Comparison of ENCODE assay signal across 8 cellular contexts in the genomic region with DNA sequence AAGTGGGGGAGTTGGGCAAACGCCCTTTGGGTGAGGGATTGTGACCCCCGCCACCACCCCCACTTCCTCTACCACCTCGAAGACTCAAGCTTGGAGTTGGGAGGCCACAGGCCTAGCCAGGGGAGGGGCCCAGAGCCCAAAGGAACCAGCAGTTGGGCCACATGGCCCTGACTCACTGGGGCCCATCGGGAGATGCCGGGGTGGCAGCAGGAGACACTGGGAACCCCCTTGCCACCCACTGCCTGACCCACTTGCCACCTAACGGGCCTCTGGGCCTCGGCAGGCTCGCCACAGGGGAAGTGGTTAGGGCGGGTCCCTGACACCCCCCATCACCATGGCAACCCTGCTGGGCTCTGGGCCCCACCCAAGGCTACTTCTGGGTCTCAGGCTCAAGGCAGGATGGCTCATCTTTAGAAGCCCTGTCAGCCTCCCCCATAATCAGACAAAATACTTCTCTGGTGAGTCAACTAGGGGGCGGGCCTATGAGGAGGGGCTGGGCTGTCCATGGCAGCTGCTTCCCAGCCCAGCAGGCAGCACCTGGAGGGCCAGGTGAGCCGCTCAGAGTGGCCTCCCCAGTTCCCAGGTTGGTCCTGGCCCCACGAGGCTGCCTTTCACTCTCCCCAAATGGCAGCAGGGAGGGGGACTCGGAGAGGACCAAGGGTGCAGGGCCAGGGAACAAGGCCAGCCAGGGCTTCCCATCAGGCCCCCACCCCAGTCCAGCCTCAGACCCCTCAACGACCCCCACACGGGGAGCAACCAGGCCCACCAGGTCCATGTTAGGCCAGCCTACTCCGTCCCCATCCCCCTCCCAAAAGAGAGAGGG. TPM values are rescaled to one million over a fixed set of nuclear protein-coding genes. Genes with fewer than 3 reads are reported as not detected.
DNase-seq lines count a peak whose midpoint lies in the region; ATAC-seq and TF ChIP-seq lines count a peak whose summit lies in the region.

No MANE protein-coding gene starts in this region.

- H3K27me3 ChIP-seq in hepatocyte = no peaks in the 10 kb centered on the region

- no peak overlapping the region for H2AFZ ChIP-seq in hepatocyte

- 49% methylated on average over 10 of the region's 16 CpGs for WGBS in hepatocyte (ENCODE audit: low lambda C conversion rate, missing lambda C conversion rate)

- peak overlapping the region; percentile 85 for H3K4me2 ChIP-seq in hepatocyte

- H3K4me3 ChIP-seq in GM12864 (ENCODE audit: low read depth, low read length) (peak overlapping the region; percentile 71), hepatocyte (peak overlapping the region; percentile 55)

- H3K9me3 ChIP-seq in hepatocyte (ENCODE audit: low read depth) = no peaks in the 10 kb centered on the region

- peaks cover 23% of the 10 kb centered on the region for H3K36me3 Mint-ChIP-seq in activated naive CD8-positive, alpha-beta T cell treated with anti-CD3 and anti-CD28 coated beads, Interleukin-2, amount 50 U/mL, for 24 hours (ENCODE audit: low read depth)

- H3K79me2 ChIP-seq in hepatocyte = peaks cover 28% of the 10 kb centered on the region

- H3K27ac Mint-ChIP-seq in activated naive CD8-positive, alpha-beta T cell treated with anti-CD3 and anti-CD28 coated beads, Interleukin-2, amount 50 U/mL, for 24 hours = peak overlapping the region; percentile 85

- peak overlapping the region; percentile 100 for H3K27ac ChIP-seq in hepatocyte

- H4K20me1 ChIP-seq in hepatocyte (ENCODE audit: insufficient read depth, poor library complexity, severe bottlenecking) = peaks cover 11% of the 10 kb centered on the region

- H3K4me1 Mint-ChIP-seq in activated naive CD8-positive, alpha-beta T cell treated with anti-CD3 and anti-CD28 coated beads, Interleukin-2, amount 50 U/mL, for 24 hours = peaks cover 33% of the 10 kb centered on the region

- ATAC-seq in activated naive CD8-positive, alpha-beta T cell treated with anti-CD3 and anti-CD28 coated beads, Interleukin-2, amount 50 U/mL, for 24 hours = peak; percentile 70
- no peak for ATAC-seq in GM21515 (IDR thresholded peaks at IDR 0.05; ENCODE audit: unreplicated experiment)
- ATAC-seq in HG02642 (IDR thresholded peaks at IDR 0.05; ENCODE audit: poor library complexity, unreplicated experiment) = no peak

- no peaks in the 10 kb centered on the region for H3K9me2 ChIP-seq in hepatocyte (replicated peaks; ENCODE audit: insufficient read depth)

- no peaks in the 10 kb centered on the region for H3K27me3 Mint-ChIP-seq in activated naive CD8-positive, alpha-beta T cell treated with anti-CD3 and anti-CD28 coated beads, Interleukin-2, amount 50 U/mL, for 24 hours

- H3K4me1 ChIP-seq in hepatocyte (ENCODE audit: insufficient read depth) = peaks cover 12% of the 10 kb centered on the region

- TF ChIP-seq CTCF in GM12864 (IDR thresholded peaks at IDR 0.05; ENCODE audit: low read depth, low read length, missing control alignments) (no peak), hepatocyte (IDR thresholded peaks at IDR 0.05; ENCODE audit: poor library complexity) (no peak)

- DNase-seq in GM12864 (ENCODE audit: low read depth) = peak; percentile 59
- peak; percentile 43 for DNase-seq in HuH-7 (ENCODE audit: low spot score)
- DNase-seq in SW 1271 (lab: John Stamatoyannopoulos, UW) = peak; percentile 85 to 88
- peak; percentile 92 for DNase-seq in activated naive CD8-positive, alpha-beta T cell treated with anti-CD3 and anti-CD28 coated beads, Interleukin-2, amount 50 U/mL, for 24 hours
- peak; percentile 87 for DNase-seq in hepatocyte (ENCODE audit: low spot score)
- peak; percentile 61 for DNase-seq in smooth muscle cell of the brain vasculature (ENCODE audit: low read depth, low spot score)

- no peaks in the 10 kb centered on the region for H3K9me3 Mint-ChIP-seq in activated naive CD8-positive, alpha-beta T cell treated with anti-CD3 and anti-CD28 coated beads, Interleukin-2, amount 50 U/mL, for 24 hours

- peak overlapping the region; percentile 95 for H3K4me3 Mint-ChIP-seq in activated naive CD8-positive, alpha-beta T cell treated with anti-CD3 and anti-CD28 coated beads, Interleukin-2, amount 50 U/mL, for 24 hours

- no peaks in the 10 kb centered on the region for H3K36me3 ChIP-seq in hepatocyte (replicated peaks; ENCODE audit: insufficient read depth, low read depth)

RNA-seq across cellular contexts. Expression of a gene that starts 5.6 kb away (rescaled TPM):
- 220 and 396 TPM in 2 replicates for total RNA-seq in hepatocyte
- 468 and 471 TPM in 2 replicates for polyA plus RNA-seq in hepatocyte

RNA-seq across cellular contexts. Expression of a gene that starts 10.3 kb away (rescaled TPM):
- 34.2 and 39.4 TPM in 2 replicates for total RNA-seq in hepatocyte
- 61.0 and 65.7 TPM in 2 replicates for polyA plus RNA-seq in hepatocyte

RNA-seq across cellular contexts. Expression of a gene that starts 29.3 kb away (rescaled TPM):
- 4,114 and 4,460 TPM in 2 replicates for total RNA-seq in hepatocyte
- polyA plus RNA-seq in hepatocyte = 1,206 and 1,210 TPM in 2 replicates

RNA-seq across cellular contexts. Expression of a gene that starts 40.2 kb away (rescaled TPM):
- total RNA-seq in hepatocyte = 36.1 and 39.7 TPM in 2 replicates
- 22.3 and 22.6 TPM in 2 replicates for polyA plus RNA-seq in hepatocyte

RNA-seq across cellular contexts. Expression of a gene that starts 42.5 kb away (rescaled TPM):
- total RNA-seq in hepatocyte = 25.0 and 26.7 TPM in 2 replicates
- 41.3 and 69.6 TPM in 2 replicates for polyA plus RNA-seq in hepatocyte
